Comparison of ENCODE assay signal across 8 cellular contexts in genomic region chr14:100064609-100065160, GRCh38. TPM values are rescaled to one million over a fixed set of nuclear protein-coding genes. Genes with fewer than 3 reads are reported as not detected.
DNase-seq lines count a peak whose midpoint lies in the region; ATAC-seq, FAIRE-seq and TF ChIP-seq lines count a peak whose summit lies in the region.
"Not testable (repeated sequence)": the region's sequence is repeated elsewhere in the genome, so short reads cannot be mapped to it uniquely, and the experiment has no call there.

No MANE protein-coding gene starts in this region.

- not testable (repeated sequence) for H3K27me3 ChIP-seq in CD4-positive, CD25-positive, alpha-beta regulatory T cell (ENCODE audit: control insufficient read depth, insufficient read depth, low read length); GM12878 (replicated peaks in 1 of 2; ENCODE audit: control insufficient read depth in 2 of 2, insufficient read depth in 2 of 2, low read length in 1 of 2); lower lobe of right lung (ENCODE audit: low read depth)

- not testable (repeated sequence) for ATAC-seq in CD4-positive, CD25-positive, alpha-beta regulatory T cell (ENCODE audit: low read depth in 2 of 2); GM12878
- ATAC-seq in GM19023 (IDR thresholded peaks at IDR 0.05; ENCODE audit: unreplicated experiment), result peak; percentile 9
- peak; percentile 11 for ATAC-seq in HG03064 (IDR thresholded peaks at IDR 0.05; ENCODE audit: low read depth, unreplicated experiment)
- ATAC-seq in lower lobe of right lung, result peak in 1 of 2 donors; percentile 4
- peak; percentile 28 to 36 for ATAC-seq in stimulated activated naive B cell treated with anti-CD40 and anti-IgM and Interleukin-4, amounts not matched to agents 10 μg/mL and 1 μg/mL and 100 μg/mL, for 72 hours (replicated peaks)

- H3K4me3 ChIP-seq in CD4-positive, CD25-positive, alpha-beta regulatory T cell (ENCODE audit: low read depth, low read length), result peak overlapping the region; percentile 100
- peak overlapping the region; percentile 72 for H3K4me3 ChIP-seq in NB4 (ENCODE audit: low read depth, low read length)
- peak overlapping the region; percentile 75; the same call in 1 of the 2 replicates for H3K4me3 ChIP-seq in GM12878
- not testable (repeated sequence) for H3K4me3 ChIP-seq in lower lobe of right lung

- RAD21 ChIA-PET in GM12878 (lab: Charles Lee; ENCODE audit: unreplicated experiment), result interaction anchor here (0.7 to 6.3 kb wide), 12 partner anchors 8 to 173 kb away, joined by 3 to 33 read pairs (median 5); no protein-coding TSS in a partner anchor

- not testable (repeated sequence) for FAIRE-seq in GM12878 (lab: Jason Lieb, UNC)

- not testable (repeated sequence) for H3K9me3 Mint-ChIP-seq in CD4-positive, CD25-positive, alpha-beta regulatory T cell; stimulated activated naive B cell treated with anti-CD40 and anti-IgM and Interleukin-4, amounts not matched to agents 10 μg/mL and 1 μg/mL and 100 μg/mL, for 72 hours

- H3K9ac ChIP-seq in GM12878 (ENCODE audit: control insufficient read depth, insufficient read depth, low read length), result peak overlapping the region; percentile 80

- not testable (repeated sequence) for TF ChIP-seq RAD21 in GM12878 (IDR thresholded peaks at IDR 0.05; ENCODE audit: insufficient read depth, low read depth, low read length)

- WGBS in GM12878 (ENCODE audit: insufficient coverage, insufficient replicate concordance, low lambda C conversion rate, missing lambda C conversion rate), result 46% methylated on average over 11 of the region's 11 CpGs

- not testable (repeated sequence) for H3K27me3 Mint-ChIP-seq in CD4-positive, CD25-positive, alpha-beta regulatory T cell; stimulated activated naive B cell treated with anti-CD40 and anti-IgM and Interleukin-4, amounts not matched to agents 10 μg/mL and 1 μg/mL and 100 μg/mL, for 72 hours

- TF ChIP-seq EP300 in GM12878 (IDR thresholded peaks at IDR 0.05; ENCODE audit: borderline replicate concordance in 1 of 2, control insufficient read depth in 1 of 2, low read depth in 2 of 2, low read length in 2 of 2), result not testable (repeated sequence)

- peaks cover 51% of the 10 kb centered on the region for H3K79me2 ChIP-seq in GM12878 (ENCODE audit: control insufficient read depth, insufficient read depth, low read length)

- H3K4me2 ChIP-seq in GM12878 (ENCODE audit: control insufficient read depth, insufficient read depth), result peak overlapping the region; percentile 93

- POLR2A ChIA-PET in GM12878 (lab: Charles Lee), result interaction anchor here (0.6 to 6.4 kb wide), 3 partner anchors 9 to 230 kb away, joined by 3 to 51 read pairs (median 7); no protein-coding TSS in a partner anchor

- not testable (repeated sequence) for H4K20me1 ChIP-seq in GM12878 (ENCODE audit: control insufficient read depth, insufficient read depth)

- peaks cover 10 to 75% (median 49%) of the 10 kb centered on the region in 4 donors for H3K4me1 Mint-ChIP-seq in CD4-positive, CD25-positive, alpha-beta regulatory T cell
- peaks cover 56 to 79% of the 10 kb centered on the region in 2 donors for H3K4me1 Mint-ChIP-seq in stimulated activated naive B cell treated with anti-CD40 and anti-IgM and Interleukin-4, amounts not matched to agents 10 μg/mL and 1 μg/mL and 100 μg/mL, for 72 hours

- H3K36me3 Mint-ChIP-seq in CD4-positive, CD25-positive, alpha-beta regulatory T cell, result peaks cover 33% of the 10 kb centered on the region
- peaks cover 0 to 17% of the 10 kb centered on the region in 2 donors for H3K36me3 Mint-ChIP-seq in stimulated activated naive B cell treated with anti-CD40 and anti-IgM and Interleukin-4, amounts not matched to agents 10 μg/mL and 1 μg/mL and 100 μg/mL, for 72 hours

- SMC1A ChIA-PET in GM12878 (lab: Charles Lee; ENCODE audit: uncharacterized antibody, unreplicated experiment), result interaction anchor here (0.7 to 3.0 kb wide), 9 partner anchors 10 to 151 kb away, joined by 3 to 13 read pairs (median 3); no protein-coding TSS in a partner anchor

- not testable (repeated sequence) for H3K9me3 ChIP-seq in CD4-positive, CD25-positive, alpha-beta regulatory T cell (ENCODE audit: control insufficient read depth in 2 of 2, low read length in 2 of 2); GM12878 (replicated peaks; ENCODE audit: control insufficient read depth, insufficient read depth, low read length); lower lobe of right lung

- H3K4me3 Mint-ChIP-seq in CD4-positive, CD25-positive, alpha-beta regulatory T cell, result peak overlapping the region; percentile 90 to 99 (median 94)
- H3K4me3 Mint-ChIP-seq in stimulated activated naive B cell treated with anti-CD40 and anti-IgM and Interleukin-4, amounts not matched to agents 10 μg/mL and 1 μg/mL and 100 μg/mL, for 72 hours, result peak overlapping the region; percentile 77 to 88

- H2AFZ ChIP-seq in GM12878 (ENCODE audit: control insufficient read depth, low read depth, low read length), result peak overlapping the region; percentile 30; the same call in 1 of the 2 replicates

- TF ChIP-seq POLR2A in NB4 (IDR thresholded peaks at IDR 0.05; ENCODE audit: extremely low read depth, insufficient read length); GM12878 (IDR thresholded peaks at IDR 0.05; ENCODE audit: low read depth, low read length): not testable (repeated sequence)

- in situ Hi-C loops in GM12878 (cut with MboI), result not testable (repeated sequence)

- not testable (repeated sequence) for DNase-seq in CD4-positive, CD25-positive, alpha-beta regulatory T cell; NB4 (ENCODE audit: low read depth); GM12878 (ENCODE audit: low read depth, low spot score); lower lobe of right lung; stimulated activated naive B cell treated with anti-CD40 and anti-IgM and Interleukin-4, amounts not matched to agents 10 μg/mL and 1 μg/mL and 100 μg/mL, for 72 hours
- DNase-seq in activated CD4-positive, alpha-beta T cell treated with anti-CD3 and anti-CD28 coated beads, Interleukin-2, amount 50 U/mL, for 48 hours, result peak; percentile 38

- TF ChIP-seq CTCF in NB4 (IDR thresholded peaks at IDR 0.05; ENCODE audit: low read depth, low read length); GM12878 (IDR thresholded peaks at IDR 0.05 in 2 of 3, conservative IDR thresholded peaks at IDR 0.05 in 1 of 3; ENCODE audit: control insufficient read depth in 2 of 3, extremely low read depth in 1 of 3, insufficient read depth in 1 of 3, low read depth in 3 of 3, low read length in 3 of 3); lower lobe of right lung (IDR thresholded peaks at IDR 0.05): not testable (repeated sequence)

- not testable (repeated sequence) for BruUV-seq in GM12878 (replicated peaks; lab: Mats Ljungman, UMichigan)

- H3K36me3 ChIP-seq in CD4-positive, CD25-positive, alpha-beta regulatory T cell (ENCODE audit: control insufficient read depth, insufficient read depth, low read length); GM12878 (ENCODE audit: control insufficient read depth in 2 of 2, insufficient read depth in 2 of 2, low read length in 1 of 2); lower lobe of right lung: not testable (repeated sequence)

- peak overlapping the region; percentile 97 to 99 (median 98) for H3K27ac Mint-ChIP-seq in CD4-positive, CD25-positive, alpha-beta regulatory T cell
- H3K27ac Mint-ChIP-seq in stimulated activated naive B cell treated with anti-CD40 and anti-IgM and Interleukin-4, amounts not matched to agents 10 μg/mL and 1 μg/mL and 100 μg/mL, for 72 hours, result peak overlapping the region; percentile 99

- peaks cover 92% of the 10 kb centered on the region for H3K4me1 ChIP-seq in CD4-positive, CD25-positive, alpha-beta regulatory T cell (ENCODE audit: control insufficient read depth, insufficient read depth, low read length, poor library complexity, severe bottlenecking)
- peaks cover 56% of the 10 kb centered on the region for H3K4me1 ChIP-seq in GM12878 (ENCODE audit: control insufficient read depth, insufficient read depth, low read length)
- H3K4me1 ChIP-seq in lower lobe of right lung, result peaks cover 36% of the 10 kb centered on the region

- intact Hi-C loops in GM12878 (cut with micrococcal nuclease; ENCODE audit: unreplicated experiment), result loop anchor here (5.0 kb wide), 4 partner anchors 67 to 313 kb away; partner anchors contain the start of genes WDR25 and YY1
- intact Hi-C loops in lower lobe of right lung (cut with DNase I), result not testable (repeated sequence)

- CTCF ChIA-PET in GM12878 (lab: Yijun Ruan, JAX), result interaction anchor here (0.9 to 12.8 kb wide), 7 partner anchors 10 to 90 kb away, joined by 3 to 156 read pairs (median 8); no protein-coding TSS in a partner anchor

- peak overlapping the region; percentile 95 for H3K27ac ChIP-seq in CD4-positive, CD25-positive, alpha-beta regulatory T cell (ENCODE audit: insufficient read depth, low read length, poor library complexity, severe bottlenecking)
- H3K27ac ChIP-seq in GM12878 (ENCODE audit: control insufficient read depth, insufficient read depth), result peak overlapping the region; percentile 84
- peak overlapping the region; percentile 77 for H3K27ac ChIP-seq in lower lobe of right lung

RNA-seq across cellular contexts. Expression of gene EVL, which starts 0.5 kb away (rescaled TPM):
- 1,219 TPM for total RNA-seq in CD4-positive, CD25-positive, alpha-beta regulatory T cell
- polyA plus RNA-seq in CD4-positive, CD25-positive, alpha-beta regulatory T cell, result 100 to 1,000 TPM; 118 to 141 (median 136) TPM
- 1,242 and 1,365 TPM in 2 replicates for total RNA-seq in GM12878 (2013; cell fraction: nucleolus; rRNA removed)
- total RNA-seq in GM12878 (2014; rRNA removed), result 92.2 and 98.6 TPM in 2 replicates
- 87.4 and 87.6 TPM in 2 replicates for total RNA-seq in GM12878 (2014; rRNA removed; fragmentation: Illumina TruSeq; extraction: Trizol)
- 104 and 112 TPM in 2 replicates for total RNA-seq in GM12878 (2021)
- polyA plus RNA-seq in GM12878 (2011; ENCODE audit: low read depth), result 102 TPM
- 226 and 341 TPM in 2 replicates for polyA plus RNA-seq in GM12878 (2011; rRNA removed)
- polyA plus RNA-seq in GM12878 (2011; cell fraction: cytosol; rRNA removed), result 282 and 297 TPM in 2 replicates
- polyA plus RNA-seq in GM12878 (2011; cell fraction: nucleus; rRNA removed), result 1,111 and 1,225 TPM in 2 replicates
- 138 and 162 TPM in 2 replicates for polyA plus RNA-seq in GM12878 (2012)
- 115 and 128 TPM in 2 replicates for polyA plus RNA-seq in GM12878 (2014; fragmentation: Illumina TruSeq; extraction: Trizol)
- 10 to 100 TPM; 11.9 to 13.6 TPM for polyA plus RNA-seq in GM12878 (2014; fragmentation: Nextera tagmentation; extraction: Ambion mirVana)
- 118 and 128 TPM in 2 replicates for polyA plus RNA-seq in GM12878 (2014; rRNA removed)
- polyA plus RNA-seq in GM12878 (2016; fragmentation: Nextera tagmentation; extraction: Ambion mirVana), result 10 to 100 TPM; 33.5 to 35.4 TPM
- polyA minus RNA-seq in GM12878 (2011; rRNA and poly(A)+ RNA removed), result 273 and 309 TPM in 2 replicates
- polyA minus RNA-seq in GM12878 (2011; cell fraction: cytosol; rRNA and poly(A)+ RNA removed), result 71.8 and 79.0 TPM in 2 replicates
- 230 and 324 TPM in 2 replicates for polyA minus RNA-seq in GM12878 (2011; cell fraction: nucleus; rRNA and poly(A)+ RNA removed)
- 226 TPM for total RNA-seq in lower lobe of right lung
